9 cellular contexts compared by ENCODE assay signal in genomic region chr1:242147096-242147976, GRCh38.
DNase-seq lines count a peak whose midpoint lies in the region; ATAC-seq and TF ChIP-seq lines count a peak whose summit lies in the region.
"Had no signal": no experiment of that assay in that cellular context is flagged by ENCODE, and none has a peak within 500 bp of the region (broad histone marks: within the 10 kb centered on the region; RNA-seq: fewer than 3 reads in every experiment).

No MANE protein-coding gene starts in this region.

- TF ChIP-seq POLR2A in esophagus squamous epithelium (IDR thresholded peaks at IDR 0.05) = no peak

- no TSS peak for BruUV-seq in Panc1 (replicated peaks; lab: Mats Ljungman, UMichigan)

- H3K27ac ChIP-seq in Panc1 (ENCODE audit: low read length) (peak overlapping the region; percentile 78), esophagus squamous epithelium (no peak overlapping the region)
- H3K27ac ChIP-seq: testis had no signal

- no peaks in the 10 kb centered on the region for H3K27me3 ChIP-seq in Panc1 (ENCODE audit: control insufficient read depth, insufficient read depth, low read length)
- no peaks in the 10 kb centered on the region for H3K27me3 ChIP-seq in esophagus squamous epithelium
- H3K27me3 ChIP-seq: testis had no signal

- TF ChIP-seq CTCF in GM12865 (IDR thresholded peaks at IDR 0.05; ENCODE audit: insufficient read depth, low read depth, low read length, missing control alignments) = no peak
- no peak for TF ChIP-seq CTCF in Panc1 (IDR thresholded peaks at IDR 0.05)
- TF ChIP-seq CTCF in esophagus squamous epithelium (IDR thresholded peaks at IDR 0.05) = no peak

- DNase-seq in GM12865 (ENCODE audit: low read depth) = peak; percentile 32
- peak; percentile 33 for DNase-seq in Panc1 (ENCODE audit: low read depth, low spot score)
- DNase-seq in inferior parietal cortex (ENCODE audit: extremely low spot score) = peak; percentile 42
- DNase-seq in esophagus squamous epithelium (lab: John Stamatoyannopoulos, UW) = no peak
- DNase-seq in central memory CD4-positive, alpha-beta T cell = no peak
- no peak for DNase-seq in NCI-H1694 treated with DMSO at 0.1 percent for 48 hours (lab: John Stamatoyannopoulos, UW)
- DNase-seq in posterior vena cava (ENCODE audit: low spot score) = no peak
- DNase-seq: testis had no signal

- CTCF ChIA-PET in Panc1 (lab: Charles Lee) = no interaction called here

- H3K9me3 ChIP-seq in Panc1 (ENCODE audit: control insufficient read depth, insufficient read depth, low read depth, low read length) (peaks cover 11% of the 10 kb centered on the region; the same call in 1 of the 2 replicates), esophagus squamous epithelium (no peaks in the 10 kb centered on the region)
- H3K9me3 ChIP-seq: testis had no signal

- POLR2A ChIA-PET in Panc1 (lab: Charles Lee) = no interaction called here

- 19 to 21% methylated on average over 4 of the region's 4 CpGs for WGBS in esophagus squamous epithelium, 2 donors

- in situ Hi-C loops in Panc1 (cut with HindIII; ENCODE audit: low pct_unique_long_range_greater_than_20kb, low sequenced_read_pairs) = no loop called here

- H3K4me3 ChIP-seq in GM12865 (ENCODE audit: low read depth, low read length) (no peak overlapping the region), Panc1 (ENCODE audit: low read depth in 2 of 2, low read length in 2 of 2) (peak overlapping the region in 1 of 2 experiments; percentile 42; a peak in 2 of 4 replicates), esophagus squamous epithelium (no peak overlapping the region)
- H3K4me3 ChIP-seq: testis had no signal

- intact Hi-C loops in Panc1 (cut with micrococcal nuclease; ENCODE audit: unreplicated experiment) = no loop called here
- intact Hi-C loops in esophagus squamous epithelium (cut with DNase I) = no loop called here
- intact Hi-C loops in posterior vena cava (cut with DNase I) = no loop called here

- H3K4me1 ChIP-seq in Panc1 (ENCODE audit: control insufficient read depth, insufficient read depth, low read length) (peaks cover 3% of the 10 kb centered on the region; the same call in 1 of the 2 replicates), esophagus squamous epithelium (no peaks in the 10 kb centered on the region)

- H3K36me3 ChIP-seq in Panc1 (ENCODE audit: control insufficient read depth, insufficient read depth, low read length) = no peaks in the 10 kb centered on the region
- H3K36me3 ChIP-seq in esophagus squamous epithelium = no peaks in the 10 kb centered on the region

- ATAC-seq in HG02642 (IDR thresholded peaks at IDR 0.05; ENCODE audit: poor library complexity, unreplicated experiment) (peak; percentile 46), Panc1 (peak; percentile 95)

Comparison
In these comparisons a context has a peak if more than half of its experiments do, and no peak if none do; other contexts are left out.
1. DNase-seq: peak in GM12865 (single experiment), Panc1 (single experiment) and inferior parietal cortex (single experiment); none in esophagus squamous epithelium (single experiment), central memory CD4-positive, alpha-beta T cell (single experiment), NCI-H1694 treated with DMSO at 0.1 percent for 48 hours (single experiment) and posterior vena cava (single experiment).